11 cellular contexts compared by ENCODE assay signal in genomic region chr12:43556057-43556456, GRCh38. TPM values are rescaled to one million over a fixed set of nuclear protein-coding genes. Genes with fewer than 3 reads are reported as not detected.
"Had no signal": no experiment of that assay in that cellular context is flagged by ENCODE, and none has a peak within 500 bp of the region (broad histone marks: within the 10 kb centered on the region; RNA-seq: fewer than 3 reads in every experiment).

No MANE protein-coding gene starts in this region.

- H2AFZ ChIP-seq: GM23248, GM23338 had no signal

- FAIRE-seq: H1, H54 had no signal

- H3K4me3 Mint-ChIP-seq: GM23338, H9, HFFc6 had no signal

- H3K4me3 ChIP-seq: GM23248, GM23338, HAP-1 had no signal

- H3K4me1 ChIP-seq: HAP-1 had no signal

- H3K36me3 ChIP-seq: HAP-1 had no signal

- H3K27ac Mint-ChIP-seq: GM23338, H9, HFFc6 had no signal

- H3K4me2 ChIP-seq: GM23338 had no signal

- H3K9me3 ChIP-seq: HAP-1 had no signal

- ATAC-seq: GM23338, HCT116 had no signal

- H3K9ac ChIP-seq: GM23248 had no signal

- H3K27ac ChIP-seq: GM23248 had no signal

- DNase-seq: GM23248, GOT3, H7, H9, HCEC 1CT, HFFc6 had no signal

RNA-seq across cellular contexts. Expression of gene ADAMTS20, which starts 4.1 kb away (rescaled TPM):
- total RNA-seq: GM23248, HFFc6 had no signal
- polyA plus RNA-seq: GM23248 had no signal
